8 cellular contexts compared by ENCODE assay signal in genomic region chr1:155208656-155209372, GRCh38. TPM values are rescaled to one million over a fixed set of nuclear protein-coding genes. Genes with fewer than 3 reads are reported as not detected.
DNase-seq lines count a peak whose midpoint lies in the region; ATAC-seq and TF ChIP-seq lines count a peak whose summit lies in the region.

A gene with protein sequence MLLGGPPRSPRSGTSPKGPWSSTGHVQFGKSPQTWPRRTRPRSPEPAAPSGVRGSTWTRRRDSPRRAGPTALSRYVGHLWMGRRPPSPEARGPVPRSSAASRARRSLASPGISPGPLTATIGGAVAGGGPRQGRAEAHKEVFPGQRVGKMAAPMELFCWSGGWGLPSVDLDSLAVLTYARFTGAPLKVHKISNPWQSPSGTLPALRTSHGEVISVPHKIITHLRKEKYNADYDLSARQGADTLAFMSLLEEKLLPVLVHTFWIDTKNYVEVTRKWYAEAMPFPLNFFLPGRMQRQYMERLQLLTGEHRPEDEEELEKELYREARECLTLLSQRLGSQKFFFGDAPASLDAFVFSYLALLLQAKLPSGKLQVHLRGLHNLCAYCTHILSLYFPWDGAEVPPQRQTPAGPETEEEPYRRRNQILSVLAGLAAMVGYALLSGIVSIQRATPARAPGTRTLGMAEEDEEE (plus strand): TSS chr1:155208695. CDS start chr1:155208805, 110 bp downstream.

- H3K36me3 ChIP-seq in HCT116 (ENCODE audit: control insufficient read depth in 1 of 2, insufficient read depth in 2 of 2, low read length in 2 of 2) = peaks cover 0 to 6% of the 10 kb centered on the region in 2 experiments; a peak in 1 of 4 replicates

- CTCF ChIA-PET in HCT116 (lab: Charles Lee) = interaction anchor here (1.0 to 4.0 kb wide), 8 partner anchors 10 to 295 kb away, joined by 3 to 13 read pairs (median 6); partner anchors contain the start of genes CLK2 and KRTCAP2

- no peaks in the 10 kb centered on the region for H3K9me3 Mint-ChIP-seq in activated naive CD8-positive, alpha-beta T cell treated with anti-CD3 and anti-CD28 coated beads, Interleukin-2, amount 50 U/mL, for 24 hours
- no peaks in the 10 kb centered on the region for H3K9me3 Mint-ChIP-seq in type B pancreatic cell

- peak within 1 kb of the TSS; percentile 93 for H3K9ac ChIP-seq in HCT116 (ENCODE audit: low read length)

- no peaks in the 10 kb centered on the region for H4K20me1 ChIP-seq in HCT116 (ENCODE audit: insufficient read depth)

- no peak for TF ChIP-seq POLR2A in HCT116 (IDR thresholded peaks at IDR 0.05; ENCODE audit: borderline replicate concordance, extremely low read depth, insufficient read depth, insufficient read length)

- H3K9me2 ChIP-seq in HCT116 (ENCODE audit: insufficient read depth) = no peaks in the 10 kb centered on the region

- peaks cover 11% of the 10 kb centered on the region for H3K36me3 Mint-ChIP-seq in activated naive CD8-positive, alpha-beta T cell treated with anti-CD3 and anti-CD28 coated beads, Interleukin-2, amount 50 U/mL, for 24 hours (ENCODE audit: low read depth)
- no peaks in the 10 kb centered on the region for H3K36me3 Mint-ChIP-seq in type B pancreatic cell

- TF ChIP-seq RAD21 in HCT116 (IDR thresholded peaks at IDR 0.05; ENCODE audit: low read depth) = no peak

- peak within 1 kb of the TSS; percentile 89 to 100 for H3K4me3 ChIP-seq in HCT116 (replicated peaks in 1 of 2; ENCODE audit: low read depth in 1 of 2, low read length in 2 of 2)

- H3K4me1 Mint-ChIP-seq in activated naive CD8-positive, alpha-beta T cell treated with anti-CD3 and anti-CD28 coated beads, Interleukin-2, amount 50 U/mL, for 24 hours = peaks cover 29% of the 10 kb centered on the region
- H3K4me1 Mint-ChIP-seq in type B pancreatic cell (ENCODE audit: unreplicated experiment) = peaks cover 17% of the 10 kb centered on the region

- H3K27me3 Mint-ChIP-seq in activated naive CD8-positive, alpha-beta T cell treated with anti-CD3 and anti-CD28 coated beads, Interleukin-2, amount 50 U/mL, for 24 hours = no peaks in the 10 kb centered on the region
- no peaks in the 10 kb centered on the region for H3K27me3 Mint-ChIP-seq in type B pancreatic cell

- H3K9me3 ChIP-seq in HCT116 (ENCODE audit: control insufficient read depth in 1 of 2, insufficient read depth in 1 of 2, low read depth in 1 of 2, low read length in 2 of 2) = no peaks in the 10 kb centered on the region

- BruUV-seq in HCT116 (replicated peaks; lab: Mats Ljungman, UMichigan) = no TSS peak

- H3K4me2 ChIP-seq in HCT116 (ENCODE audit: low read length) = peak within 1 kb of the TSS; percentile 77

- intact Hi-C loops in HCT116 (cut with micrococcal nuclease) = loop anchor here (2.0 to 5.0 kb wide), 3 partner anchors 18 to 383 kb away; a partner anchor contains a TSS
- intact Hi-C loops in cardiac septum (cut with DNase I) = loop anchor here (2.0 kb wide), 2 partner anchors 18 to 36 kb away; no protein-coding TSS in a partner anchor
- intact Hi-C loops in posterior cingulate gyrus (cut with DNase I) = loop anchor here (5.0 kb wide), 1 partner anchor 33 kb away; a partner anchor contains a TSS

- peaks cover 16% of the 10 kb centered on the region for H3K79me2 ChIP-seq in HCT116 (ENCODE audit: insufficient read depth, low read length)

- peaks cover 22 to 33% of the 10 kb centered on the region in 2 experiments for H3K4me1 ChIP-seq in HCT116 (ENCODE audit: control insufficient read depth in 1 of 2, insufficient read depth in 2 of 2, low read length in 2 of 2)

- H3K27ac Mint-ChIP-seq in activated naive CD8-positive, alpha-beta T cell treated with anti-CD3 and anti-CD28 coated beads, Interleukin-2, amount 50 U/mL, for 24 hours = peak within 1 kb of the TSS; percentile 94
- H3K27ac Mint-ChIP-seq in type B pancreatic cell = peak within 1 kb of the TSS; percentile 93

- RAD21 ChIA-PET in HCT116 (lab: Charles Lee; ENCODE audit: low non-redundant PET in 1 of 2, low total read pairs in 2 of 2, uncharacterized antibody in 2 of 2, unreplicated experiment in 2 of 2) = no interaction called here

- peak; percentile 51 for DNase-seq in GDM1 (lab: John Stamatoyannopoulos, UW)
- DNase-seq in HCT116 (ENCODE audit: low read depth, low spot score) = no peak
- peak; percentile 81 for DNase-seq in NCI-H1092 (lab: John Stamatoyannopoulos, UW)
- DNase-seq in T follicular helper cell (ENCODE audit: low read depth) = peak; percentile 85
- peak; percentile 91 for DNase-seq in activated naive CD8-positive, alpha-beta T cell treated with anti-CD3 and anti-CD28 coated beads, Interleukin-2, amount 50 U/mL, for 24 hours
- DNase-seq in cardiac septum (ENCODE audit: low spot score) = peak; percentile 94
- DNase-seq in posterior cingulate gyrus = peak; percentile 80 to 98 (median 86)
- DNase-seq in type B pancreatic cell (ENCODE audit: extremely low spot score, unreplicated experiment) = peak; percentile 85

- no peak within 1 kb of the TSS for H2AFZ ChIP-seq in HCT116 (ENCODE audit: low read depth, low read length, poor library complexity, severe bottlenecking)

- peak; percentile 76 for ATAC-seq in HCT116
- peak; percentile 84 for ATAC-seq in activated naive CD8-positive, alpha-beta T cell treated with anti-CD3 and anti-CD28 coated beads, Interleukin-2, amount 50 U/mL, for 24 hours

- H3K27ac ChIP-seq in HCT116 (ENCODE audit: low read depth, low read length) = peak within 1 kb of the TSS; percentile 90

- peak within 1 kb of the TSS; percentile 93 for H3K4me3 Mint-ChIP-seq in activated naive CD8-positive, alpha-beta T cell treated with anti-CD3 and anti-CD28 coated beads, Interleukin-2, amount 50 U/mL, for 24 hours
- peak within 1 kb of the TSS; percentile 92 for H3K4me3 Mint-ChIP-seq in type B pancreatic cell

- POLR2A ChIA-PET in HCT116 (lab: Charles Lee) = interaction anchor here (0.7 to 3.0 kb wide), 4 partner anchors 10 to 32 kb away, joined by 3 to 9 read pairs (median 4); a partner anchor contains a TSS

- no peaks in the 10 kb centered on the region for H3K27me3 ChIP-seq in HCT116 (ENCODE audit: insufficient read depth, low read length)

- TF ChIP-seq CTCF in HCT116 (IDR thresholded peaks at IDR 0.05 in 2 of 3, conservative IDR thresholded peaks at IDR 0.05 in 1 of 3; ENCODE audit: borderline replicate concordance in 1 of 3, insufficient read depth in 1 of 3, low read depth in 2 of 3, low read length in 2 of 3) (no peak), type B pancreatic cell (conservative IDR thresholded peaks at IDR 0.05) (no peak)

TF ChIP-seq in HCT116, 20 proteins besides CTCF, POLR2A, EP300 and RAD21 (continues in another document):
- TF ChIP-seq POLR2AphosphoS5 (IDR thresholded peaks at IDR 0.05; ENCODE audit: low read depth, low read length) = peak; percentile 41
- no peak for TF ChIP-seq ELF1 (IDR thresholded peaks at IDR 0.05; ENCODE audit: borderline replicate concordance, low read depth)
- TF ChIP-seq, protein P1, sequence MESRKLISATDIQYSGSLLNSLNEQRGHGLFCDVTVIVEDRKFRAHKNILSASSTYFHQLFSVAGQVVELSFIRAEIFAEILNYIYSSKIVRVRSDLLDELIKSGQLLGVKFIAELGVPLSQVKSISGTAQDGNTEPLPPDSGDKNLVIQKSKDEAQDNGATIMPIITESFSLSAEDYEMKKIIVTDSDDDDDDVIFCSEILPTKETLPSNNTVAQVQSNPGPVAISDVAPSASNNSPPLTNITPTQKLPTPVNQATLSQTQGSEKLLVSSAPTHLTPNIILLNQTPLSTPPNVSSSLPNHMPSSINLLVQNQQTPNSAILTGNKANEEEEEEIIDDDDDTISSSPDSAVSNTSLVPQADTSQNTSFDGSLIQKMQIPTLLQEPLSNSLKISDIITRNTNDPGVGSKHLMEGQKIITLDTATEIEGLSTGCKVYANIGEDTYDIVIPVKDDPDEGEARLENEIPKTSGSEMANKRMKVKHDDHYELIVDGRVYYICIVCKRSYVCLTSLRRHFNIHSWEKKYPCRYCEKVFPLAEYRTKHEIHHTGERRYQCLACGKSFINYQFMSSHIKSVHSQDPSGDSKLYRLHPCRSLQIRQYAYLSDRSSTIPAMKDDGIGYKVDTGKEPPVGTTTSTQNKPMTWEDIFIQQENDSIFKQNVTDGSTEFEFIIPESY (IDR thresholded peaks at IDR 0.05; ENCODE audit: extremely low read depth, insufficient replicate concordance, low read length) = no peak
- TF ChIP-seq ZNF274 (IDR thresholded peaks at IDR 0.05; ENCODE audit: low read depth, low read length) = no peak
- no peak for TF ChIP-seq FOSL1 (IDR thresholded peaks at IDR 0.05; ENCODE audit: low read depth)
- no peak for TF ChIP-seq EGR1 (IDR thresholded peaks at IDR 0.05; ENCODE audit: low read depth)
- TF ChIP-seq SP1 (IDR thresholded peaks at IDR 0.05; ENCODE audit: low read depth) = 0 out of 2 replicates have a peak, but pooled peaks have one; percentile 7
- TF ChIP-seq YY1 (IDR thresholded peaks at IDR 0.05; ENCODE audit: extremely low read depth, insufficient replicate concordance, low read depth, low read length) = peak; percentile 98
- TF ChIP-seq, protein P2, sequence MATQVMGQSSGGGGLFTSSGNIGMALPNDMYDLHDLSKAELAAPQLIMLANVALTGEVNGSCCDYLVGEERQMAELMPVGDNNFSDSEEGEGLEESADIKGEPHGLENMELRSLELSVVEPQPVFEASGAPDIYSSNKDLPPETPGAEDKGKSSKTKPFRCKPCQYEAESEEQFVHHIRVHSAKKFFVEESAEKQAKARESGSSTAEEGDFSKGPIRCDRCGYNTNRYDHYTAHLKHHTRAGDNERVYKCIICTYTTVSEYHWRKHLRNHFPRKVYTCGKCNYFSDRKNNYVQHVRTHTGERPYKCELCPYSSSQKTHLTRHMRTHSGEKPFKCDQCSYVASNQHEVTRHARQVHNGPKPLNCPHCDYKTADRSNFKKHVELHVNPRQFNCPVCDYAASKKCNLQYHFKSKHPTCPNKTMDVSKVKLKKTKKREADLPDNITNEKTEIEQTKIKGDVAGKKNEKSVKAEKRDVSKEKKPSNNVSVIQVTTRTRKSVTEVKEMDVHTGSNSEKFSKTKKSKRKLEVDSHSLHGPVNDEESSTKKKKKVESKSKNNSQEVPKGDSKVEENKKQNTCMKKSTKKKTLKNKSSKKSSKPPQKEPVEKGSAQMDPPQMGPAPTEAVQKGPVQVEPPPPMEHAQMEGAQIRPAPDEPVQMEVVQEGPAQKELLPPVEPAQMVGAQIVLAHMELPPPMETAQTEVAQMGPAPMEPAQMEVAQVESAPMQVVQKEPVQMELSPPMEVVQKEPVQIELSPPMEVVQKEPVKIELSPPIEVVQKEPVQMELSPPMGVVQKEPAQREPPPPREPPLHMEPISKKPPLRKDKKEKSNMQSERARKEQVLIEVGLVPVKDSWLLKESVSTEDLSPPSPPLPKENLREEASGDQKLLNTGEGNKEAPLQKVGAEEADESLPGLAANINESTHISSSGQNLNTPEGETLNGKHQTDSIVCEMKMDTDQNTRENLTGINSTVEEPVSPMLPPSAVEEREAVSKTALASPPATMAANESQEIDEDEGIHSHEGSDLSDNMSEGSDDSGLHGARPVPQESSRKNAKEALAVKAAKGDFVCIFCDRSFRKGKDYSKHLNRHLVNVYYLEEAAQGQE (IDR thresholded peaks at IDR 0.05; ENCODE audit: low read depth) = no peak
- TF ChIP-seq SIN3A (IDR thresholded peaks at IDR 0.05; ENCODE audit: low read depth) = peak; percentile 49; the same call in 1 of the 2 replicates
- TF ChIP-seq CBX3 (IDR thresholded peaks at IDR 0.05; ENCODE audit: low read depth) = no peak

RNA-seq across cellular contexts. Expression of the gene that starts here (rescaled TPM):
- 69.1 TPM for total RNA-seq in HCT116 (2021; ENCODE audit: unreplicated experiment)
- 94.7 and 108 TPM in 2 replicates for polyA plus RNA-seq in HCT116 (2012)
- total RNA-seq in cardiac septum = 16.4 TPM
- 34.0 and 44.2 TPM in 2 replicates for total RNA-seq in type B pancreatic cell (ENCODE audit: low replicate concordance)
